Comparison of ENCODE assay signal across 8 cellular contexts in the genomic region with DNA sequence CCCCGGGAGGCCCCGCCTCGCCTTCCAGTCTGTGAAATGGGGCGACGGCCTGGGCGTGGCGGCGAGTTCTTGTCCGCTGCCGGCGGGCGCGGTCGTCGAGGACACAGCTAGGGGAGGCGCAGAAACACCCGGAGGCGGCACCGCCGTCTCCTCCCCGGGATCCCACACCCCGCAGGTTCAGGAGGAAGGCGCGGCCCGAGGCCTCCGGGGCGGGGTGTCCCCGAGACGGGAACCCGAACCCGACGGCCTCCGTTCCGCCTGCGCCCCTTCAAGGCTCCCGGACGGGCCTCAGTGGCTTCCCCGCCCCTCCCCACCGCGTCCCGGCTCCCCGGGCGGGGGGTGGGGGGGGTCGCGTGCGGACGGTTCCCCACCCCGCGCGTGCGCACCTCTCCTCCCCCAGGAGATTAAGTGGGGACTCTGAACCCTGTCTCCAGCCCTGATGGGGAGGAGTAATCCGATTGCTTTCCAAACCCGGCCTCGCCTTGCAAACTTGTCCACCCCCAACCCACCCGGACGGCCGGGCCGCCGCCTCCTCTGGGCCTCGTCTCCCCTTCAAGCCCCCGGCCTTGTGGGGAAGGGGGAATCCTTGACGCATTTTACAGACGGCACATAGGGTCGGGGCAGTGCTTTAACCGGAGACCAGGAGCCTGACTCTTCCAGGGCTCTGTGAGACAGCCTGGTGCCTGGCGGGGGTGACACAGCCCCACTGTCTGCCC. TPM values are rescaled to one million over a fixed set of nuclear protein-coding genes. Genes with fewer than 3 reads are reported as not detected.
DNase-seq lines count a peak whose midpoint lies in the region; ATAC-seq and TF ChIP-seq lines count a peak whose summit lies in the region.

No MANE protein-coding gene starts in this region.

- H3K27ac Mint-ChIP-seq in CD4-positive, alpha-beta T cell, result no peak overlapping the region
- H3K27ac Mint-ChIP-seq in MCF 10A (ENCODE audit: low read depth, unreplicated experiment), result peak overlapping the region; percentile 83

- H3K4me1 Mint-ChIP-seq in CD4-positive, alpha-beta T cell (ENCODE audit: low read depth), result peaks cover 4% of the 10 kb centered on the region
- peaks cover 30% of the 10 kb centered on the region for H3K4me1 Mint-ChIP-seq in MCF 10A (ENCODE audit: insufficient read depth, unreplicated experiment)

- POLR2A ChIA-PET in CD4-positive, alpha-beta T cell (lab: Charles Lee), result no interaction called here
- POLR2A ChIA-PET in MCF 10A (lab: Yijun Ruan, JAX), result interaction anchor here (0.6 to 1.6 kb wide), 5 partner anchors 12 to 984 kb away, joined by 3 to 6 read pairs (median 5); no protein-coding TSS in a partner anchor

- H3K27me3 ChIP-seq in CD4-positive, alpha-beta T cell (ENCODE audit: control insufficient read depth, insufficient read depth, low read length), result peaks cover 24% of the 10 kb centered on the region
- peaks cover 0 to 65% of the 10 kb centered on the region in 2 donors for H3K27me3 ChIP-seq in tibial artery

- BruUV-seq in MCF 10A (replicated peaks; lab: Mats Ljungman, UMichigan), result no TSS peak

- CTCF ChIA-PET in CD4-positive, alpha-beta T cell (lab: Charles Lee), result no interaction called here
- CTCF ChIA-PET in MCF 10A (lab: Yijun Ruan, JAX), result interaction anchor here (1.4 to 1.5 kb wide), 2 partner anchors 12 to 20 kb away, joined by 3 to 5 read pairs; no protein-coding TSS in a partner anchor

- no peaks in the 10 kb centered on the region for H3K9me3 Mint-ChIP-seq in CD4-positive, alpha-beta T cell
- no peaks in the 10 kb centered on the region for H3K9me3 Mint-ChIP-seq in MCF 10A (ENCODE audit: unreplicated experiment)

- no peaks in the 10 kb centered on the region for H3K36me3 Mint-ChIP-seq in CD4-positive, alpha-beta T cell (ENCODE audit: low read depth)
- no peaks in the 10 kb centered on the region for H3K36me3 Mint-ChIP-seq in MCF 10A (ENCODE audit: insufficient read depth, unreplicated experiment)

- H3K27me3 Mint-ChIP-seq in CD4-positive, alpha-beta T cell, result peaks cover 43% of the 10 kb centered on the region
- H3K27me3 Mint-ChIP-seq in MCF 10A (ENCODE audit: insufficient read depth, unreplicated experiment), result no peaks in the 10 kb centered on the region

- H3K27ac ChIP-seq in CD4-positive, alpha-beta T cell (ENCODE audit: low read depth, low read length), result no peak overlapping the region
- H3K27ac ChIP-seq in tibial artery, result no peak overlapping the region

- peaks cover 14% of the 10 kb centered on the region for H3K4me1 ChIP-seq in mucosa of descending colon (ENCODE audit: low read depth)
- H3K4me1 ChIP-seq in tibial artery, result peaks cover 0 to 23% (median 0%) of the 10 kb centered on the region in 4 donors

- ATAC-seq in CD4-positive, alpha-beta T cell (ENCODE audit: poor library complexity), result peak; percentile 67
- ATAC-seq in mucosa of descending colon (peak; percentile 86), HG03159 (IDR thresholded peaks at IDR 0.05; ENCODE audit: unreplicated experiment) (no peak)

- H3K4me3 Mint-ChIP-seq in CD4-positive, alpha-beta T cell, result peak overlapping the region; percentile 52
- H3K4me3 Mint-ChIP-seq in MCF 10A (ENCODE audit: unreplicated experiment), result peak overlapping the region; percentile 18

- no peak overlapping the region for H3K4me3 ChIP-seq in mucosa of descending colon
- H3K4me3 ChIP-seq in tibial artery, result peak overlapping the region in 1 of 2 donors; percentile 15

- intact Hi-C loops in CD4-positive, alpha-beta T cell (cut with DNase I, micrococcal nuclease), result no loop called here
- intact Hi-C loops in MCF 10A (cut with micrococcal nuclease), result no loop called here
- intact Hi-C loops in mucosa of descending colon (cut with DNase I, micrococcal nuclease), result no loop called here
- intact Hi-C loops in tibial artery (cut with DNase I; ENCODE audit: low total_unique reads), result no loop called here

- H3K36me3 ChIP-seq in mucosa of descending colon (ENCODE audit: low read depth) (no peaks in the 10 kb centered on the region), tibial artery (no peaks in the 10 kb centered on the region)

- TF ChIP-seq CTCF in CD4-positive, alpha-beta T cell (IDR thresholded peaks at IDR 0.05), result no peak
- TF ChIP-seq CTCF in MCF 10A (IDR thresholded peaks at IDR 0.05; ENCODE audit: unreplicated experiment), result no peak
- TF ChIP-seq CTCF in mucosa of descending colon (IDR thresholded peaks at IDR 0.05), result no peak
- no peak for TF ChIP-seq CTCF in tibial artery (IDR thresholded peaks at IDR 0.05)

- H3K9me3 ChIP-seq in CD4-positive, alpha-beta T cell (ENCODE audit: control insufficient read depth, low read length), result no peaks in the 10 kb centered on the region
- H3K9me3 ChIP-seq in mucosa of descending colon, result no peaks in the 10 kb centered on the region
- H3K9me3 ChIP-seq in tibial artery, result no peaks in the 10 kb centered on the region

- DNase-seq in CD4-positive, alpha-beta T cell, result peak in 2 of 10 experiments; percentile 8 to 10
- DNase-seq in HuH-7.5 (ENCODE audit: low spot score) (peak; percentile 50), MCF 10A (ENCODE audit: unreplicated experiment) (peak; percentile 61), mucosa of descending colon (peak; percentile 73 to 84 (median 83)), NCI-H2081 treated with DMSO at 0.1 percent for 48 hours (lab: John Stamatoyannopoulos, UW) (no peak), NCI-H345 treated with DMSO at 0.1 percent for 48 hours (lab: John Stamatoyannopoulos, UW; ENCODE audit: unreplicated experiment) (no peak), tibial artery (no peak)

RNA-seq across cellular contexts. Expression of a gene that starts 35.3 kb away (rescaled TPM):
- total RNA-seq in CD4-positive, alpha-beta T cell, result 1 to 10 TPM; 4.4 to 5.5 TPM
- 8.4 and 10.2 TPM in 2 replicates for total RNA-seq in MCF 10A (2022)
- total RNA-seq in mucosa of descending colon, result 100 to 1,000 TPM in 1 of 3 donors, 10 to 100 TPM in 2; 75.6 to 100 (median 84.7) TPM

RNA-seq across cellular contexts. Expression of a gene that starts 47.5 kb away (rescaled TPM):
- 10 to 100 TPM; 20.5 to 23.1 TPM for total RNA-seq in CD4-positive, alpha-beta T cell
- 45.6 and 55.9 TPM in 2 replicates for total RNA-seq in MCF 10A (2022)
- 10 to 100 TPM; 29.4 to 31.3 (median 29.5) TPM for total RNA-seq in mucosa of descending colon

Comparison
In these comparisons a context has a peak if more than half of its experiments do, and no peak if none do; other contexts are left out.
1. DNase-seq: peak in HuH-7.5 (single experiment), MCF 10A (single experiment) and mucosa of descending colon (3 of 3); none in NCI-H2081 treated with DMSO at 0.1 percent for 48 hours (single experiment), NCI-H345 treated with DMSO at 0.1 percent for 48 hours (single experiment) and tibial artery (0 of 2).